In genomic region chr4:38084984-38085383, GRCh38 we compare ENCODE assay signal across 1 cellular context.
TF ChIP-seq lines count a peak whose summit lies in the region.

No MANE protein-coding gene starts in this region.

TF ChIP-seq in IMR-90, 13 proteins besides CTCF, POLR2A, EP300 and RAD21:
- TF ChIP-seq MAZ (IDR thresholded peaks at IDR 0.05; ENCODE audit: borderline replicate concordance, low read depth, low read length) (no peak), CEBPB (IDR thresholded peaks at IDR 0.05; ENCODE audit: low read depth, low read length) (peak; percentile 54; the same call in 1 of the 2 replicates), MAFK (IDR thresholded peaks at IDR 0.05; ENCODE audit: low read depth, low read length) (no peak), MXI1 (IDR thresholded peaks at IDR 0.05; ENCODE audit: borderline replicate concordance, low read depth, low read length) (no peak), RCOR1 (IDR thresholded peaks at IDR 0.05; ENCODE audit: insufficient replicate concordance, low read length) (no peak)
